2 cellular contexts compared by ENCODE assay signal in genomic region chr20:3712279-3712873, GRCh38.
TF ChIP-seq lines count a peak whose summit lies in the region.

SIGLEC1 (minus strand) TSS chr20:3712600; CDS start chr20:3707128, 5,472 bp downstream.

TF ChIP-seq in IMR-90, 13 proteins besides CTCF, POLR2A, EP300 and RAD21 (continued from another document):
- TF ChIP-seq ELK1 (IDR thresholded peaks at IDR 0.05; ENCODE audit: borderline replicate concordance, low read depth, low read length), result no peak

TF ChIP-seq in HEK293T, 16 proteins besides CTCF, POLR2A, EP300 and RAD21 (continued from another document):
- TF ChIP-seq HDGF (IDR thresholded peaks at IDR 0.05; ENCODE audit: borderline replicate concordance), result no peak
- TF ChIP-seq BHLHE40 (IDR thresholded peaks at IDR 0.05; ENCODE audit: borderline replicate concordance), result no peak
- TF ChIP-seq NFRKB (IDR thresholded peaks at IDR 0.05), result no peak
- no peak for TF ChIP-seq L3MBTL2 (conservative IDR thresholded peaks at IDR 0.05)
- TF ChIP-seq CTBP1 (IDR thresholded peaks at IDR 0.05; ENCODE audit: borderline replicate concordance), result no peak
- TF ChIP-seq ELF4 (IDR thresholded peaks at IDR 0.05), result no peak
- no peak for TF ChIP-seq FOXA1 (IDR thresholded peaks at IDR 0.05)
- TF ChIP-seq LEF1 (IDR thresholded peaks at IDR 0.05; ENCODE audit: borderline replicate concordance), result no peak
- TF ChIP-seq ARNT (IDR thresholded peaks at IDR 0.05), result no peak
